In the genomic region with DNA sequence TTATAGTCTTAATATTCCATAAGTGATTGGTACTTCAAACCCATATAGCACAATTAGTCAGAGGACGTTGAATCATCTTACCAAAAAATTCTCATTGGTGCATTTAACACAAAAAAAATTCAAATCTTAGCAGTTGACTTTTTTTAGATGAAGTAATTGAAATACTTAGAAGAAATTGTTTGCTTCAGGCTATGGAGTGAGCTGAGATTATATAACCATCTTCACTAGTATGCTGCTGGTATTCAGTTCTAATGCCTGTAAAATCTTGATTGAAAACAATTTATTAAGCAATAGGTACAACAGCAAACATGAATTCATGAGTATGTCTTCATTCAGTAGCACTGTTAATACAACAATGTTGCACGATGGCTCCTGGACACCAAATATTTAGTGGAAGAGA, we compare ENCODE assay signal across 19 cellular contexts.
DNase-seq lines count a peak whose midpoint lies in the region; ATAC-seq and TF ChIP-seq lines count a peak whose summit lies in the region.
"Had no signal": no experiment of that assay in that cellular context is flagged by ENCODE, and none has a peak within 500 bp of the region (broad histone marks: within the 10 kb centered on the region; RNA-seq: fewer than 3 reads in every experiment).

No MANE protein-coding gene starts in this region.

- H2AFZ ChIP-seq in neuron (ENCODE audit: low read depth, low read length) = peak overlapping the region; percentile 28

- H3K9me3 ChIP-seq in endocrine pancreas (ENCODE audit: control insufficient read depth, low read length) = no peaks in the 10 kb centered on the region
- H3K9me3 ChIP-seq in neuron (ENCODE audit: low read length) = no peaks in the 10 kb centered on the region
- H3K9me3 ChIP-seq: A549, BLaER1 had no signal

- H3K4me1 ChIP-seq in endocrine pancreas (ENCODE audit: control insufficient read depth, insufficient read depth, low read length) (peaks cover 5% of the 10 kb centered on the region), neuron (ENCODE audit: insufficient read depth, low read length) (peaks cover 4% of the 10 kb centered on the region)
- H3K4me1 ChIP-seq: A549, BLaER1 had no signal

- H3K27ac ChIP-seq in angular gyrus (ENCODE audit: low read depth, low read length) = peak overlapping the region; percentile 54
- H3K27ac ChIP-seq: A549, BLaER1 had no signal

- no peak overlapping the region for H3K9ac ChIP-seq in endocrine pancreas (ENCODE audit: control insufficient read depth, insufficient read depth, low read length)
- H3K9ac ChIP-seq: BLaER1 had no signal

- no peak for TF ChIP-seq CTCF in GM13976 (IDR thresholded peaks at IDR 0.05; ENCODE audit: borderline replicate concordance, control extremely low read depth, extremely low read depth, insufficient read depth, missing control alignments)

- DNase-seq in AG20443 (ENCODE audit: low spot score) = no peak
- DNase-seq in GM13976 (ENCODE audit: low spot score) = no peak
- no peak for DNase-seq in NCI-H2029 (lab: John Stamatoyannopoulos, UW)
- DNase-seq: Calu3; CD8-positive, alpha-beta T cell; DMS 273 treated with DMSO at 0.1 percent for 48 hours; DMS53; DND-41; EL; GOT3; H7; IMR-90 had no signal

- H3K27me3 ChIP-seq in endocrine pancreas (ENCODE audit: control insufficient read depth, insufficient read depth, low read length) (no peaks in the 10 kb centered on the region), neuron (ENCODE audit: insufficient read depth, low read length) (no peaks in the 10 kb centered on the region)
- H3K27me3 ChIP-seq: BLaER1 had no signal

- no peak for ATAC-seq in GM21528 (IDR thresholded peaks at IDR 0.05; ENCODE audit: low FRiP score, unreplicated experiment)
- ATAC-seq: A549; CD8-positive, alpha-beta T cell; K562 had no signal

- in situ Hi-C loops in GM13976 (cut with MboI; ENCODE audit: low sequenced_read_pairs, unreplicated experiment) = no loop called here

- no peaks in the 10 kb centered on the region for H3K36me3 ChIP-seq in endocrine pancreas (ENCODE audit: control insufficient read depth, insufficient read depth, low read length)
- no peaks in the 10 kb centered on the region for H3K36me3 ChIP-seq in neuron (ENCODE audit: insufficient read depth, low read length)
- H3K36me3 ChIP-seq: BLaER1 had no signal

- H3K4me3 ChIP-seq in endocrine pancreas (ENCODE audit: control insufficient read depth, insufficient read depth, low read length) (peak overlapping the region; percentile 30), neuron (ENCODE audit: low read length) (no peak overlapping the region)
- H3K4me3 ChIP-seq: A549, BLaER1, K562 had no signal
